In the genomic region with DNA sequence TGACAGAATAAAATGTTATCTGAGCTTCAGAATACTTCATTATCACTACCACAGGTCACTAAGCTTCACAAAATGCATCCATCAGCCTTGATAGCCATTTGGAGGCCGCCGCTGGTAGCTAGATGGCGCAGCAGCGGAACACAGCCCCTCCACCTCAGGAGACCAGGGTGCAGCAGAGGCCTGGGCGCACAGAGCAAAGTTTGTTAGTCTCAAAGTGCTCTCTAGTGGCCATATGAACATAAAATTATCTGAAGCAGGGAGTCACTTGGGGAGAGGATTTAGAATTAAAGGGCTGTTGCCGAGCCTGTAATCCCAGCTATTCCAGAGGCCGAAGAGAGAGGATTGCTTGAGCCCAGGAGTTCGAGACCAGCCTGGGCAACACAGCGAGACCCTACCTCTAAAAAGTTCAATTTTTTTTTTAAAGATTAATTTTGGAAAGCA, we compare ENCODE assay signal across 8 cellular contexts. TPM values are rescaled to one million over a fixed set of nuclear protein-coding genes. Genes with fewer than 3 reads are reported as not detected.
A peak's percentile ranks its signal among the peaks of the same experiment; 100 is the strongest.
DNase-seq lines count a peak whose midpoint lies in the region; ATAC-seq and TF ChIP-seq lines count a peak whose summit lies in the region.

No MANE protein-coding gene starts in this region.

- no peak overlapping the region for H3K9ac ChIP-seq in KMS-11

- no peak overlapping the region for H3K27ac ChIP-seq in KMS-11

- peak overlapping the region; percentile 20; the same call in 1 of the 2 replicates for H2AFZ ChIP-seq in KMS-11 (ENCODE audit: low read depth)

- POLR2A ChIA-PET in GM10248 (lab: Yijun Ruan, JAX) = no interaction called here

- TF ChIP-seq POLR2A in lower leg skin (IDR thresholded peaks at IDR 0.05) = no peak

- 65 to 70% methylated on average over 9 of the region's 9 CpGs for WGBS in lower leg skin, 2 donors

- ATAC-seq in GM21825 (IDR thresholded peaks at IDR 0.05; ENCODE audit: unreplicated experiment) (peak; percentile 100), left ventricle myocardium superior (peak; percentile 91)

- no peaks in the 10 kb centered on the region for H4K20me1 ChIP-seq in KMS-11 (ENCODE audit: insufficient read depth)

- no peaks in the 10 kb centered on the region for H3K27me3 ChIP-seq in KMS-11 (ENCODE audit: insufficient read depth, low read depth)

- CTCF ChIA-PET in GM10248 (lab: Yijun Ruan, JAX) = interaction anchor here (0.6 to 9.5 kb wide), 46 partner anchors 8 to 1791 kb away, joined by 3 to 82 read pairs (median 4); no protein-coding TSS in a partner anchor

- H3K79me2 ChIP-seq in KMS-11 (ENCODE audit: insufficient read depth, low read depth) = no peaks in the 10 kb centered on the region

- no peak overlapping the region for H3K4me2 ChIP-seq in KMS-11

- no peak overlapping the region for H3K4me3 ChIP-seq in KMS-11 (IDR thresholded peaks at IDR 0.05; ENCODE audit: insufficient read depth, low read depth, low read length)
- no peak overlapping the region for H3K4me3 ChIP-seq in lower leg skin (ENCODE audit: low read depth, poor library complexity, severe bottlenecking)

- TF ChIP-seq CTCF in GM10248 (IDR thresholded peaks at IDR 0.05; ENCODE audit: control extremely low read depth, extremely low read depth, low read depth, missing control alignments) = peak; percentile 90
- peak; percentile 91 for TF ChIP-seq CTCF in KMS-11 (conservative IDR thresholded peaks at IDR 0.05; ENCODE audit: low read depth, low read length)
- TF ChIP-seq CTCF in lower leg skin (IDR thresholded peaks at IDR 0.05) = no peak

- H3K4me1 ChIP-seq in KMS-11 (ENCODE audit: low read depth, poor library complexity, severe bottlenecking) = peaks cover 18% of the 10 kb centered on the region

- intact Hi-C loops in left ventricle myocardium superior (cut with micrococcal nuclease) (loop anchor here (10.0 kb wide), 1 partner anchor 441 kb away; no protein-coding TSS in a partner anchor), lower leg skin (cut with DNase I; ENCODE audit: low total_unique reads) (no loop called here)

- peak; percentile 48 for DNase-seq in GM10248 (ENCODE audit: extremely low spot score)
- peak; percentile 80 to 81 for DNase-seq in SHP77 (lab: John Stamatoyannopoulos, UW)
- DNase-seq in activated naive CD4-positive, alpha-beta T cell treated with Interleukin-2 at 50 U/mL for 16 hours = peak; percentile 51
- peak; percentile 74 for DNase-seq in left ventricle myocardium superior
- DNase-seq in stimulated activated CD4-positive, alpha-beta T cell treated with anti-CD3 and anti-CD28 coated beads, Interleukin-12 subunit alpha, Interleukin-12 subunit beta, amount 100 ng/mL, for 48 hours (ENCODE audit: low read depth in 2 of 3, low spot score in 1 of 3) = peak in 2 of 3 donors; percentile 27
- DNase-seq in lower leg skin (ENCODE audit: low spot score in 2 of 2) = no peak

- no peaks in the 10 kb centered on the region for H3K36me3 ChIP-seq in KMS-11 (ENCODE audit: insufficient read depth)

RNA-seq across cellular contexts. Expression of gene DCTD, which starts 8.1 kb away (rescaled TPM):
- 43.8 TPM for total RNA-seq in left ventricle myocardium superior
- total RNA-seq in lower leg skin = 10 to 100 TPM; 27.7 to 52.4 (median 35.4) TPM

Comparison
In these comparisons a context has a peak if more than half of its experiments do, and no peak if none do; other contexts are left out.
1. DNase-seq: peak in GM10248 (single experiment), SHP77 (2 of 2), activated naive CD4-positive, alpha-beta T cell treated with Interleukin-2 at 50 U/mL for 16 hours (single experiment), left ventricle myocardium superior (single experiment) and stimulated activated CD4-positive, alpha-beta T cell treated with anti-CD3 and anti-CD28 coated beads, Interleukin-12 subunit alpha, Interleukin-12 subunit beta, amount 100 ng/mL, for 48 hours (2 of 3); none in lower leg skin (0 of 2).
2. CTCF ChIP-seq: peak in GM10248 (single experiment) and KMS-11 (single experiment); none in lower leg skin (0 of 3).